In genomic region chr2:45769786-45770576, GRCh38 we compare ENCODE assay signal across 26 cellular contexts.
DNase-seq lines count a peak whose midpoint lies in the region; TF ChIP-seq lines count a peak whose summit lies in the region.
"Had no signal": no experiment of that assay in that cellular context is flagged by ENCODE, and none has a peak within 500 bp of the region (broad histone marks: within the 10 kb centered on the region; RNA-seq: fewer than 3 reads in every experiment).

No MANE protein-coding gene starts in this region.

- H3K14ac ChIP-seq in neuronal stem cell (ENCODE audit: low read length): no peak overlapping the region

- no peak overlapping the region for H3K4me3 ChIP-seq in BLaER1
- H3K4me3 ChIP-seq in neuronal stem cell (ENCODE audit: low read length in 2 of 2): peak overlapping the region in 1 of 2 donors; percentile 49
- no peak overlapping the region for H3K4me3 ChIP-seq in PC-9
- H3K4me3 ChIP-seq: right lobe of liver, thyroid gland had no signal

- 0 out of 2 replicates have a peak, but pooled peaks cover 10% of the 10 kb centered on the region for H3K79me2 ChIP-seq in PC-9 (ENCODE audit: low read depth)

- H2AK5ac ChIP-seq in neuronal stem cell (ENCODE audit: low read depth, low read length): no peak overlapping the region

- peak overlapping the region; percentile 62 for H3K4me2 ChIP-seq in BLaER1
- H3K4me2 ChIP-seq in neuronal stem cell (ENCODE audit: insufficient read depth, low read length, poor library complexity, severe bottlenecking): no peak overlapping the region
- H3K4me2 ChIP-seq in PC-9: no peak overlapping the region

- H3F3A ChIP-seq in PC-9 (ENCODE audit: insufficient read depth, low read depth): no peaks in the 10 kb centered on the region

- DNase-seq in GM13977 (ENCODE audit: low spot score) (peak; percentile 26), SKM-1 treated with dmso at 0.1 percent for 144 hours (lab: John Stamatoyannopoulos, UW; ENCODE audit: unreplicated experiment) (peak; percentile 65), neuronal stem cell (ENCODE audit: low spot score) (no peak), NCI-H1930 (lab: John Stamatoyannopoulos, UW) (no peak), PC-9 (no peak), kidney glomerular epithelial cell (lab: John Stamatoyannopoulos, UW) (no peak), RPMI8226 (no peak)
- DNase-seq: activated CD4-positive, alpha-beta T cell treated with anti-CD3 and anti-CD28 coated beads for 48 hours; amygdala; brain microvascular endothelial cell; cerebellar nuclear complex; DMS153; endodermal cell; foreskin melanocyte; HCEC 1CT; Kasumi-1; NCI-H146; ovary; PC-3; right lobe of liver; stimulated activated CD4-positive, alpha-beta T cell treated with anti-CD3 and anti-CD28 coated beads, Interleukin-12 subunit alpha, Interleukin-12 subunit beta, amount 100 ng/mL, for 4 hours; stimulated activated CD4-positive, alpha-beta T cell treated with anti-CD3 and anti-CD28 coated beads, Interleukin-2, amount 100 ng/mL, for 48 hours; stimulated activated naive CD8-positive, alpha-beta T cell treated with anti-CD3 and anti-CD28 coated beads, Interleukin-15, amount 100 ng/mL, for 72 hours; thyroid gland; WERI-Rb-1 had no signal

- no TSS peak for BruUV-seq in PC-9 (replicated peaks; lab: Mats Ljungman, UMichigan)

- H3K79me1 ChIP-seq in neuronal stem cell (ENCODE audit: low read depth, low read length): no peaks in the 10 kb centered on the region

- no peak overlapping the region for H3K4ac ChIP-seq in neuronal stem cell (ENCODE audit: low read length)

- peaks cover 31% of the 10 kb centered on the region for H3K36me3 ChIP-seq in BLaER1
- no peaks in the 10 kb centered on the region for H3K36me3 ChIP-seq in neuronal stem cell (replicated peaks in 1 of 2; ENCODE audit: control insufficient read depth in 2 of 2, insufficient read depth in 2 of 2, low read length in 2 of 2)
- no peaks in the 10 kb centered on the region for H3K36me3 ChIP-seq in PC-9 (ENCODE audit: low read depth)
- H3K36me3 ChIP-seq: brain microvascular endothelial cell, ovary, right lobe of liver, thyroid gland, WERI-Rb-1 had no signal

- H3K9ac ChIP-seq in BLaER1 (peak overlapping the region; percentile 13; the same call in 1 of the 2 replicates), neuronal stem cell (ENCODE audit: low read depth, low read length, poor library complexity) (no peak overlapping the region)

- POLR2A ChIA-PET in PC-9 (lab: Charles Lee; ENCODE audit: unreplicated experiment): no interaction called here

- H4K91ac ChIP-seq in neuronal stem cell (ENCODE audit: low read depth, low read length, poor library complexity): no peak overlapping the region

- H3K9me2 ChIP-seq in PC-9 (ENCODE audit: insufficient read depth): no peaks in the 10 kb centered on the region

- no CpG with 5 or more reads among the region's 15 CpGs for WGBS in neuronal stem cell (ENCODE audit: extremely low coverage in 2 of 2, insufficient read length in 2 of 2, insufficient replicate concordance in 1 of 2), 2 donors

- TF ChIP-seq CTCF in GM13977 (IDR thresholded peaks at IDR 0.05; ENCODE audit: extremely low read depth, insufficient read depth, missing control alignments) (no peak), PC-9 (conservative IDR thresholded peaks at IDR 0.05) (no peak)

- no peak overlapping the region for H3K23ac ChIP-seq in neuronal stem cell (ENCODE audit: low read depth, low read length, poor library complexity)

- no peaks in the 10 kb centered on the region for H3K9me3 ChIP-seq in BLaER1
- H3K9me3 ChIP-seq in neuronal stem cell (replicated peaks in 1 of 2; ENCODE audit: control insufficient read depth in 2 of 2, insufficient read depth in 1 of 2, low read depth in 1 of 2, low read length in 2 of 2): no peaks in the 10 kb centered on the region
- no peaks in the 10 kb centered on the region for H3K9me3 ChIP-seq in PC-9 (ENCODE audit: insufficient read depth, low read depth)
- H3K9me3 ChIP-seq: ovary, right lobe of liver, thyroid gland had no signal

- H2BK5ac ChIP-seq in neuronal stem cell (ENCODE audit: low read length): no peak overlapping the region

- no peak overlapping the region for H2BK15ac ChIP-seq in neuronal stem cell (ENCODE audit: low read length)

- H2AFZ ChIP-seq in neuronal stem cell (ENCODE audit: low read length) (no peak overlapping the region), PC-9 (no peak overlapping the region)

- H3K27ac ChIP-seq in BLaER1 (peak overlapping the region; percentile 40; the same call in 1 of the 2 replicates), neuronal stem cell (replicated peaks; ENCODE audit: low read length) (no peak overlapping the region), PC-9 (no peak overlapping the region)
- H3K27ac ChIP-seq: brain microvascular endothelial cell, thyroid gland had no signal

- intact Hi-C loops in PC-9 (cut with micrococcal nuclease; ENCODE audit: unreplicated experiment): no loop called here

- H3K4me1 ChIP-seq in BLaER1 (peaks cover 100% of the 10 kb centered on the region), neuronal stem cell (ENCODE audit: control insufficient read depth in 2 of 2, insufficient read depth in 1 of 2, low read depth in 1 of 2, low read length in 2 of 2) (peaks cover 19% of the 10 kb centered on the region in 2 donors), PC-9 (replicated peaks; ENCODE audit: insufficient read depth) (no peaks in the 10 kb centered on the region)

- H4K20me1 ChIP-seq in BLaER1 (peaks cover 100% of the 10 kb centered on the region), PC-9 (ENCODE audit: insufficient read depth) (no peaks in the 10 kb centered on the region)

- no peak overlapping the region for H2BK120ac ChIP-seq in neuronal stem cell (ENCODE audit: low read depth, low read length)

- H4K8ac ChIP-seq in neuronal stem cell (ENCODE audit: low read depth, low read length): no peak overlapping the region

- in situ Hi-C loops in GM13977 (cut with MboI; ENCODE audit: low pct_unique_long_range_greater_than_20kb, low sequenced_read_pairs, unreplicated experiment): no loop called here

- no peak overlapping the region for H2BK12ac ChIP-seq in neuronal stem cell (ENCODE audit: low read length)

- H3K27me3 ChIP-seq in BLaER1 (no peaks in the 10 kb centered on the region), neuronal stem cell (ENCODE audit: control insufficient read depth in 3 of 3, insufficient read depth in 3 of 3, low read depth in 1 of 3, low read length in 3 of 3) (no peaks in the 10 kb centered on the region), PC-9 (ENCODE audit: insufficient read depth, low read depth) (no peaks in the 10 kb centered on the region)
- H3K27me3 ChIP-seq: brain microvascular endothelial cell, ovary, right lobe of liver, thyroid gland had no signal

- peak overlapping the region; percentile 9 for H3K18ac ChIP-seq in neuronal stem cell (ENCODE audit: low read length)

- CTCF ChIA-PET in PC-9 (lab: Charles Lee): interaction anchor here (0.6 kb wide), 1 partner anchor 1512 kb away, joined by 3 read pairs; no protein-coding TSS in a partner anchor

Comparison
In these comparisons a context has a peak if more than half of its experiments do, and no peak if none do; other contexts are left out.
1. DNase-seq: peak in GM13977 (single experiment) and SKM-1 treated with dmso at 0.1 percent for 144 hours (single experiment); none in neuronal stem cell (single experiment), NCI-H1930 (0 of 2), PC-9 (0 of 2), kidney glomerular epithelial cell (single experiment) and RPMI8226 (single experiment).